ENCODE assay signal across 12 cellular contexts in genomic region chr12:57011438-57012424, GRCh38. TPM values are rescaled to one million over a fixed set of nuclear protein-coding genes. Genes with fewer than 3 reads are reported as not detected.
DNase-seq lines count a peak whose midpoint lies in the region; ATAC-seq and TF ChIP-seq lines count a peak whose summit lies in the region.
"Had no signal": no experiment of that assay in that cellular context is flagged by ENCODE, and none has a peak within 500 bp of the region (broad histone marks: within the 10 kb centered on the region; RNA-seq: fewer than 3 reads in every experiment).

No MANE protein-coding gene starts in this region.

- peaks cover 10% of the 10 kb centered on the region for H3K27me3 Mint-ChIP-seq in activated T-helper 2 cell treated with anti-CD3 and anti-CD28 coated beads, Interferon-gamma antibody, Interleukin-2, Interleukin-4, amounts not matched to agents 10 μg/mL and 5 μg/mL and 100 μg/mL, durations not matched to agents 14 hours and 24 hours and 36 hours (ENCODE audit: low read depth)

- peaks cover 4 to 11% of the 10 kb centered on the region in 2 donors for H3K4me1 ChIP-seq in neuronal stem cell (ENCODE audit: control insufficient read depth in 2 of 2, insufficient read depth in 1 of 2, low read depth in 1 of 2, low read length in 2 of 2)
- peaks cover 0 to 9% (median 3%) of the 10 kb centered on the region in 9 donors for H3K4me1 ChIP-seq in heart right ventricle

- H3K36me3 Mint-ChIP-seq in activated T-helper 2 cell treated with anti-CD3 and anti-CD28 coated beads, Interferon-gamma antibody, Interleukin-2, Interleukin-4, amounts not matched to agents 10 μg/mL and 5 μg/mL and 100 μg/mL, durations not matched to agents 14 hours and 24 hours and 36 hours (ENCODE audit: low read depth) = no peaks in the 10 kb centered on the region

- H3K4me1 Mint-ChIP-seq in activated T-helper 2 cell treated with anti-CD3 and anti-CD28 coated beads, Interferon-gamma antibody, Interleukin-2, Interleukin-4, amounts not matched to agents 10 μg/mL and 5 μg/mL and 100 μg/mL, durations not matched to agents 14 hours and 24 hours and 36 hours (ENCODE audit: low read depth) = peaks cover 34% of the 10 kb centered on the region

- H2BK5ac ChIP-seq in neuronal stem cell (ENCODE audit: low read length) = no peak overlapping the region

- no peak for TF ChIP-seq CTCF in heart right ventricle (IDR thresholded peaks at IDR 0.05)

- H3K4me3 ChIP-seq in neuronal stem cell (ENCODE audit: low read length in 2 of 2) (no peak overlapping the region), heart right ventricle (no peak overlapping the region)
- H3K4me3 ChIP-seq: lung had no signal

- H3K9me3 ChIP-seq in neuronal stem cell (replicated peaks in 1 of 2; ENCODE audit: control insufficient read depth in 2 of 2, insufficient read depth in 1 of 2, low read depth in 1 of 2, low read length in 2 of 2) (no peaks in the 10 kb centered on the region), heart right ventricle (no peaks in the 10 kb centered on the region)

- H3K27me3 ChIP-seq in neuronal stem cell (ENCODE audit: control insufficient read depth in 3 of 3, insufficient read depth in 3 of 3, low read depth in 1 of 3, low read length in 3 of 3) (peaks cover 0 to 52% (median 0%) of the 10 kb centered on the region in 3 experiments), heart right ventricle (peaks cover 0 to 38% (median 34%) of the 10 kb centered on the region in 7 donors)

- H3K4ac ChIP-seq in neuronal stem cell (ENCODE audit: low read length) = no peak overlapping the region

- no peak overlapping the region for H3K18ac ChIP-seq in neuronal stem cell (ENCODE audit: low read length)

- no peak overlapping the region for H2BK120ac ChIP-seq in neuronal stem cell (ENCODE audit: low read depth, low read length)

- no peak overlapping the region for H2AK5ac ChIP-seq in neuronal stem cell (ENCODE audit: low read depth, low read length)

- ATAC-seq in HG03103 (IDR thresholded peaks at IDR 0.05; ENCODE audit: low read depth, unreplicated experiment) (peak; percentile 40), heart right ventricle (no peak)

- H2BK15ac ChIP-seq in neuronal stem cell (ENCODE audit: low read length) = no peak overlapping the region

- no peak overlapping the region for H3K23ac ChIP-seq in neuronal stem cell (ENCODE audit: low read depth, low read length, poor library complexity)

- H2AFZ ChIP-seq in neuronal stem cell (ENCODE audit: low read length) = no peak overlapping the region

- no peak overlapping the region for H4K8ac ChIP-seq in neuronal stem cell (ENCODE audit: low read depth, low read length)

- intact Hi-C loops in activated T-helper 2 cell treated with anti-CD3 and anti-CD28 coated beads, Interferon-gamma antibody, Interleukin-2, Interleukin-4, amounts not matched to agents 10 μg/mL and 5 μg/mL and 100 μg/mL, durations not matched to agents 14 hours and 24 hours and 36 hours (cut with micrococcal nuclease) = loop anchor here (2.0 to 5.0 kb wide), 2 partner anchors 15 to 36 kb away; no protein-coding TSS in a partner anchor
- intact Hi-C loops in heart right ventricle (cut with DNase I) = loop anchor here in 4 of 10 donors (5.0 to 10.0 kb wide), 2 partner anchors 46 to 103 kb away; partner anchors contain the start of gene STAT6 (in 1 of the 4)

- peak; percentile 43 for DNase-seq in stimulated activated CD4-positive, alpha-beta T cell treated with anti-CD3 and anti-CD28 coated beads, Interleukin-15, amount 100 ng/mL, for 24 hours
- no peak for DNase-seq in stimulated activated CD4-positive, alpha-beta T cell treated with anti-CD3 and anti-CD28 coated beads, Interleukin-4, amount 100 ng/mL, for 1 hour
- no peak for DNase-seq in activated T-helper 2 cell treated with anti-CD3 and anti-CD28 coated beads, Interferon-gamma antibody, Interleukin-2, Interleukin-4, amounts not matched to agents 10 μg/mL and 5 μg/mL and 100 μg/mL, durations not matched to agents 14 hours and 24 hours and 36 hours (ENCODE audit: low spot score)
- DNase-seq in neuronal stem cell (ENCODE audit: low spot score) (no peak), NCI-H774 (lab: John Stamatoyannopoulos, UW) (no peak), KG1 (lab: John Stamatoyannopoulos, UW) (no peak), heart right ventricle (no peak)
- DNase-seq: endodermal cell, head of caudate nucleus had no signal

- no peaks in the 10 kb centered on the region for H3K9me3 Mint-ChIP-seq in activated T-helper 2 cell treated with anti-CD3 and anti-CD28 coated beads, Interferon-gamma antibody, Interleukin-2, Interleukin-4, amounts not matched to agents 10 μg/mL and 5 μg/mL and 100 μg/mL, durations not matched to agents 14 hours and 24 hours and 36 hours
- H3K9me3 Mint-ChIP-seq: endodermal cell had no signal

- H3K27ac ChIP-seq in neuronal stem cell (replicated peaks; ENCODE audit: low read length) (no peak overlapping the region), heart right ventricle (no peak overlapping the region)

- H2BK12ac ChIP-seq in neuronal stem cell (ENCODE audit: low read length) = no peak overlapping the region

- H3K4me3 Mint-ChIP-seq in activated T-helper 2 cell treated with anti-CD3 and anti-CD28 coated beads, Interferon-gamma antibody, Interleukin-2, Interleukin-4, amounts not matched to agents 10 μg/mL and 5 μg/mL and 100 μg/mL, durations not matched to agents 14 hours and 24 hours and 36 hours (ENCODE audit: low read depth) = peak overlapping the region; percentile 10
- H3K4me3 Mint-ChIP-seq: endodermal cell had no signal

- no peaks in the 10 kb centered on the region for H3K36me3 ChIP-seq in neuronal stem cell (replicated peaks in 1 of 2; ENCODE audit: control insufficient read depth in 2 of 2, insufficient read depth in 2 of 2, low read length in 2 of 2)
- no peaks in the 10 kb centered on the region for H3K36me3 ChIP-seq in heart right ventricle

- no peaks in the 10 kb centered on the region for H3K79me1 ChIP-seq in neuronal stem cell (ENCODE audit: low read depth, low read length)

- no peak overlapping the region for H3K14ac ChIP-seq in neuronal stem cell (ENCODE audit: low read length)

- WGBS in neuronal stem cell (ENCODE audit: extremely low coverage in 2 of 2, insufficient read length in 2 of 2, insufficient replicate concordance in 1 of 2), 2 donors = no CpG with 5 or more reads among the region's 12 CpGs
- WGBS in heart right ventricle, 2 donors = 54 to 58% methylated on average over 12 of the region's 12 CpGs

- peak overlapping the region; percentile 20 for H3K27ac Mint-ChIP-seq in activated T-helper 2 cell treated with anti-CD3 and anti-CD28 coated beads, Interferon-gamma antibody, Interleukin-2, Interleukin-4, amounts not matched to agents 10 μg/mL and 5 μg/mL and 100 μg/mL, durations not matched to agents 14 hours and 24 hours and 36 hours
- H3K27ac Mint-ChIP-seq: endodermal cell, progenitor cell of endocrine pancreas had no signal

- no peak overlapping the region for H3K4me2 ChIP-seq in neuronal stem cell (ENCODE audit: insufficient read depth, low read length, poor library complexity, severe bottlenecking)

- H3K9ac ChIP-seq in neuronal stem cell (ENCODE audit: low read depth, low read length, poor library complexity) = no peak overlapping the region

- H4K91ac ChIP-seq in neuronal stem cell (ENCODE audit: low read depth, low read length, poor library complexity) = no peak overlapping the region

RNA-seq across cellular contexts. Expression of gene TAC3, which starts 4.6 kb away (rescaled TPM):
- total RNA-seq in activated T-helper 2 cell treated with anti-CD3 and anti-CD28 coated beads, Interferon-gamma antibody, Interleukin-2, Interleukin-4, amounts not matched to agents 10 μg/mL and 5 μg/mL and 100 μg/mL, durations not matched to agents 14 hours and 24 hours and 36 hours = not detected in 2 replicates
- 16.3 TPM for polyA plus RNA-seq in neuronal stem cell (2013, experiment 1 of 2)
- polyA plus RNA-seq in neuronal stem cell (2013, experiment 2 of 2) = 16.4 TPM
- not detected for total RNA-seq in heart right ventricle
- polyA plus RNA-seq in heart right ventricle = not detected
- total RNA-seq: lung had no signal
- polyA plus RNA-seq: lung had no signal

RNA-seq across cellular contexts. Expression of gene ZBTB39, which starts 5.4 kb away (rescaled TPM):
- 10.5 and 10.6 TPM in 2 replicates for total RNA-seq in activated T-helper 2 cell treated with anti-CD3 and anti-CD28 coated beads, Interferon-gamma antibody, Interleukin-2, Interleukin-4, amounts not matched to agents 10 μg/mL and 5 μg/mL and 100 μg/mL, durations not matched to agents 14 hours and 24 hours and 36 hours
- 14.6 TPM for polyA plus RNA-seq in neuronal stem cell (2013, experiment 1 of 2)
- polyA plus RNA-seq in neuronal stem cell (2013, experiment 2 of 2) = 15.1 TPM
- total RNA-seq in heart right ventricle = 1 to 10 TPM; 2.7 to 4.3 (median 3.6) TPM
- 1 to 10 TPM; 1.2 to 1.3 TPM for polyA plus RNA-seq in heart right ventricle

RNA-seq across cellular contexts. Expression of gene MYO1A, which starts 38.2 kb away (rescaled TPM):
- 2.4 and 4.2 TPM in 2 replicates for total RNA-seq in activated T-helper 2 cell treated with anti-CD3 and anti-CD28 coated beads, Interferon-gamma antibody, Interleukin-2, Interleukin-4, amounts not matched to agents 10 μg/mL and 5 μg/mL and 100 μg/mL, durations not matched to agents 14 hours and 24 hours and 36 hours
- polyA plus RNA-seq in neuronal stem cell (2013, experiment 1 of 2) = 0.04 TPM
- polyA plus RNA-seq in neuronal stem cell (2013, experiment 2 of 2) = 0.01 TPM
- total RNA-seq in heart right ventricle = under 1 TPM in 1 of 10 donors, not detected in 9; 0.08 TPM
- under 1 TPM in 1 of 2 donors, not detected in 1; 0.01 TPM for polyA plus RNA-seq in heart right ventricle

RNA-seq across cellular contexts. Expression of gene RDH16, which starts 54.3 kb away (rescaled TPM):
- total RNA-seq in activated T-helper 2 cell treated with anti-CD3 and anti-CD28 coated beads, Interferon-gamma antibody, Interleukin-2, Interleukin-4, amounts not matched to agents 10 μg/mL and 5 μg/mL and 100 μg/mL, durations not matched to agents 14 hours and 24 hours and 36 hours = 0.30 and 0.41 TPM in 2 replicates
- polyA plus RNA-seq in neuronal stem cell (2013, experiment 1 of 2) = 0.78 TPM
- 0.76 TPM for polyA plus RNA-seq in neuronal stem cell (2013, experiment 2 of 2)
- under 1 TPM in 8 of 10 donors, not detected in 2; 0.12 to 0.32 (median 0.23) TPM for total RNA-seq in heart right ventricle
- under 1 TPM; 0.12 to 0.59 TPM for polyA plus RNA-seq in heart right ventricle
